11 cellular contexts compared by ENCODE assay signal in the genomic region with DNA sequence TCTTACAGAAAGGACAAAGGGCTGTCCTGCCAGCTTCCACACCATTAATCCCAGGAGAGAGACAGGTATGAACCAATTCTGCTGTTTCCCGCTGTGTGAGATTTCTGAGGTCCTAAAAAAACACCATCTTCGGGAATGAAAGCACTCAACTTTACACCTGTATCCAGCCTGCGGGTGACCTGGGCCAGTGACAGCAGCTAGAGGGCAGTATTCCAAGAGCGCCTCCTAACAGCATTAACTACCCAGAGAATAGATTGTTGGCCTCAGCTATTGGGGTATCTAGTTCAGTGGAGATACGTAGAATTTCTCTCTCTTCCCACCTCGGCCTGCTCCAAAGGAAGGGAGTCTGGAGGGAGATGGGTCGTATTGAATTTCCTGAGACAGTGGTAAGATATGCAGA. TPM values are rescaled to one million over a fixed set of nuclear protein-coding genes. Genes with fewer than 3 reads are reported as not detected.
DNase-seq lines count a peak whose midpoint lies in the region; TF ChIP-seq lines count a peak whose summit lies in the region.
"Had no signal": no experiment of that assay in that cellular context is flagged by ENCODE, and none has a peak within 500 bp of the region (broad histone marks: within the 10 kb centered on the region; RNA-seq: fewer than 3 reads in every experiment).

No MANE protein-coding gene starts in this region.

- no peak overlapping the region for H2BK5ac ChIP-seq in mesendoderm (ENCODE audit: low read length)

- in situ Hi-C loops in G401 (cut with HindIII; ENCODE audit: low sequenced_read_pairs), result no loop called here

- peaks cover 3% of the 10 kb centered on the region for H3K36me3 ChIP-seq in mesendoderm (ENCODE audit: control insufficient read depth, insufficient read depth, low read length)

- H4K5ac ChIP-seq in mesendoderm (ENCODE audit: low read length), result no peak overlapping the region

- no peak overlapping the region for H3K27ac ChIP-seq in mesendoderm (ENCODE audit: low read depth, low read length)

- H2BK15ac ChIP-seq in mesendoderm (replicated peaks; ENCODE audit: low read depth), result no peak overlapping the region

- WGBS in mesendoderm (ENCODE audit: extremely low coverage, insufficient coverage, low lambda C conversion rate), result no CpG with 5 or more reads among the region's 7 CpGs

- no peak overlapping the region for H3K9ac ChIP-seq in mesendoderm (ENCODE audit: low read length)

- no peak overlapping the region for H4K8ac ChIP-seq in mesendoderm (ENCODE audit: low read depth, low read length)

- no peak overlapping the region for H2BK120ac ChIP-seq in mesendoderm (ENCODE audit: low read depth, low read length)

- no peaks in the 10 kb centered on the region for H3K79me2 ChIP-seq in mesendoderm (ENCODE audit: control insufficient read depth, insufficient read depth, low read length)

- TF ChIP-seq EP300 in Ishikawa (IDR thresholded peaks at IDR 0.05; ENCODE audit: borderline replicate concordance), result no peak

- H3K18ac ChIP-seq in mesendoderm (ENCODE audit: low read length), result no peak overlapping the region

- no peaks in the 10 kb centered on the region for H3K79me1 ChIP-seq in mesendoderm (ENCODE audit: low read length)

- H3K4me1 ChIP-seq in mesendoderm (ENCODE audit: control insufficient read depth, low read depth, low read length), result no peaks in the 10 kb centered on the region

- peak; percentile 48 for TF ChIP-seq RAD21 in Ishikawa (IDR thresholded peaks at IDR 0.05; ENCODE audit: low read depth)

- H3K4me3 ChIP-seq in mesendoderm (ENCODE audit: low read length), result no peak overlapping the region

- no peak overlapping the region for H2AK5ac ChIP-seq in mesendoderm (ENCODE audit: low read length)

- H3K23ac ChIP-seq in mesendoderm (ENCODE audit: low read length), result no peak overlapping the region

- H3K4me2 ChIP-seq in mesendoderm (ENCODE audit: low read length), result no peak overlapping the region

- no peaks in the 10 kb centered on the region for H3K27me3 ChIP-seq in mesendoderm (ENCODE audit: insufficient read depth, low read length, poor library complexity)

- peak; percentile 25 for DNase-seq in G401 (ENCODE audit: low spot score)
- DNase-seq in cerebellar cortex (ENCODE audit: low spot score), result peak; percentile 16
- DNase-seq in mesendoderm, result peak; percentile 47
- DNase-seq in SIG-M5 (lab: John Stamatoyannopoulos, UW), result no peak
- no peak for DNase-seq in activated CD4-positive, CD25-positive, alpha-beta regulatory T cell (lab: John Stamatoyannopoulos, UW)
- DNase-seq in NK-92 (lab: John Stamatoyannopoulos, UW; ENCODE audit: unreplicated experiment), result no peak
- no peak for DNase-seq in D341Med (ENCODE audit: low spot score)
- DNase-seq: activated CD4-positive, alpha-beta T cell treated with anti-CD3 and anti-CD28 coated beads for 48 hours; NCI-H510A; posterior cingulate gyrus had no signal

- no peak overlapping the region for H3K56ac ChIP-seq in mesendoderm (ENCODE audit: low read length)

- H3K4ac ChIP-seq in mesendoderm (ENCODE audit: low read depth, low read length), result no peak overlapping the region

TF ChIP-seq in Ishikawa, 13 proteins besides CTCF, POLR2A, EP300 and RAD21:
- TF ChIP-seq, protein P1, sequence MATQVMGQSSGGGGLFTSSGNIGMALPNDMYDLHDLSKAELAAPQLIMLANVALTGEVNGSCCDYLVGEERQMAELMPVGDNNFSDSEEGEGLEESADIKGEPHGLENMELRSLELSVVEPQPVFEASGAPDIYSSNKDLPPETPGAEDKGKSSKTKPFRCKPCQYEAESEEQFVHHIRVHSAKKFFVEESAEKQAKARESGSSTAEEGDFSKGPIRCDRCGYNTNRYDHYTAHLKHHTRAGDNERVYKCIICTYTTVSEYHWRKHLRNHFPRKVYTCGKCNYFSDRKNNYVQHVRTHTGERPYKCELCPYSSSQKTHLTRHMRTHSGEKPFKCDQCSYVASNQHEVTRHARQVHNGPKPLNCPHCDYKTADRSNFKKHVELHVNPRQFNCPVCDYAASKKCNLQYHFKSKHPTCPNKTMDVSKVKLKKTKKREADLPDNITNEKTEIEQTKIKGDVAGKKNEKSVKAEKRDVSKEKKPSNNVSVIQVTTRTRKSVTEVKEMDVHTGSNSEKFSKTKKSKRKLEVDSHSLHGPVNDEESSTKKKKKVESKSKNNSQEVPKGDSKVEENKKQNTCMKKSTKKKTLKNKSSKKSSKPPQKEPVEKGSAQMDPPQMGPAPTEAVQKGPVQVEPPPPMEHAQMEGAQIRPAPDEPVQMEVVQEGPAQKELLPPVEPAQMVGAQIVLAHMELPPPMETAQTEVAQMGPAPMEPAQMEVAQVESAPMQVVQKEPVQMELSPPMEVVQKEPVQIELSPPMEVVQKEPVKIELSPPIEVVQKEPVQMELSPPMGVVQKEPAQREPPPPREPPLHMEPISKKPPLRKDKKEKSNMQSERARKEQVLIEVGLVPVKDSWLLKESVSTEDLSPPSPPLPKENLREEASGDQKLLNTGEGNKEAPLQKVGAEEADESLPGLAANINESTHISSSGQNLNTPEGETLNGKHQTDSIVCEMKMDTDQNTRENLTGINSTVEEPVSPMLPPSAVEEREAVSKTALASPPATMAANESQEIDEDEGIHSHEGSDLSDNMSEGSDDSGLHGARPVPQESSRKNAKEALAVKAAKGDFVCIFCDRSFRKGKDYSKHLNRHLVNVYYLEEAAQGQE (IDR thresholded peaks at IDR 0.05; ENCODE audit: low read depth), result no peak
- TF ChIP-seq CREB1 (IDR thresholded peaks at IDR 0.05; ENCODE audit: low read depth), result no peak
- no peak for TF ChIP-seq FOXM1 (IDR thresholded peaks at IDR 0.05; ENCODE audit: borderline replicate concordance, low read depth)
- no peak for TF ChIP-seq TCF12 (IDR thresholded peaks at IDR 0.05; ENCODE audit: low read depth)
- no peak for TF ChIP-seq ZBTB7A (IDR thresholded peaks at IDR 0.05; ENCODE audit: low read depth)
- no peak for TF ChIP-seq EGR1 (IDR thresholded peaks at IDR 0.05)
- no peak for TF ChIP-seq NFIC (IDR thresholded peaks at IDR 0.05)
- TF ChIP-seq, protein P2, sequence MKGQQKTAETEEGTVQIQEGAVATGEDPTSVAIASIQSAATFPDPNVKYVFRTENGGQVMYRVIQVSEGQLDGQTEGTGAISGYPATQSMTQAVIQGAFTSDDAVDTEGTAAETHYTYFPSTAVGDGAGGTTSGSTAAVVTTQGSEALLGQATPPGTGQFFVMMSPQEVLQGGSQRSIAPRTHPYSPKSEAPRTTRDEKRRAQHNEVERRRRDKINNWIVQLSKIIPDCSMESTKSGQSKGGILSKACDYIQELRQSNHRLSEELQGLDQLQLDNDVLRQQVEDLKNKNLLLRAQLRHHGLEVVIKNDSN (IDR thresholded peaks at IDR 0.05), result no peak
- no peak for TF ChIP-seq TAF1 (IDR thresholded peaks at IDR 0.05; ENCODE audit: low read depth)
- TF ChIP-seq TEAD4 (IDR thresholded peaks at IDR 0.05), result no peak
- TF ChIP-seq CEBPB (IDR thresholded peaks at IDR 0.05), result no peak

RNA-seq across cellular contexts. Expression of gene WDR76, which starts 55.1 kb away (rescaled TPM):
- 36.1 and 69.1 TPM in 2 replicates for total RNA-seq in G401 (2014; rRNA removed; shearing (Covaris generic))
- 21.7 TPM for polyA plus RNA-seq in mesendoderm (2013, experiment 1 of 2)
- polyA plus RNA-seq in mesendoderm (2013, experiment 2 of 2), result 20.6 TPM

RNA-seq across cellular contexts. Expression of gene MFAP1, which starts 57.5 kb away (rescaled TPM):
- 11.9 and 12.3 TPM in 2 replicates for total RNA-seq in G401 (2014; rRNA removed; shearing (Covaris generic))
- 33.7 TPM for polyA plus RNA-seq in mesendoderm (2013, experiment 1 of 2)
- 33.9 TPM for polyA plus RNA-seq in mesendoderm (2013, experiment 2 of 2)

Comparison
In these comparisons a context has a peak if more than half of its experiments do, and no peak if none do; other contexts are left out.
1. DNase-seq: peak in G401 (single experiment), cerebellar cortex (single experiment) and mesendoderm (single experiment); none in SIG-M5 (single experiment), activated CD4-positive, CD25-positive, alpha-beta regulatory T cell (0 of 4), NK-92 (single experiment) and D341Med (single experiment).